In genomic region chrX:141084130-141084529, GRCh38 we compare ENCODE assay signal across 3 cellular contexts.
DNase-seq lines count a peak whose midpoint lies in the region; ATAC-seq and TF ChIP-seq lines count a peak whose summit lies in the region.
"Not testable (repeated sequence)": the region's sequence is repeated elsewhere in the genome, so short reads cannot be mapped to it uniquely, and the experiment has no call there.

No MANE protein-coding gene starts in this region.

- H3K36me3 Mint-ChIP-seq in CD14-positive monocyte, result not testable (repeated sequence)

- intact Hi-C loops in CD14-positive monocyte (cut with micrococcal nuclease); left cardiac atrium (cut with DNase I); posterior vena cava (cut with DNase I): not testable (repeated sequence)

- DNase-seq in CD14-positive monocyte (ENCODE audit: low spot score), result peak; percentile 9
- DNase-seq in left cardiac atrium, result peak; percentile 10
- peak; percentile 40 for DNase-seq in posterior vena cava (ENCODE audit: low spot score)

- not testable (repeated sequence) for H3K9me3 Mint-ChIP-seq in CD14-positive monocyte

- not testable (repeated sequence) for H3K27me3 Mint-ChIP-seq in CD14-positive monocyte (ENCODE audit: low read depth in 3 of 3)

- H3K27ac Mint-ChIP-seq in CD14-positive monocyte, result not testable (repeated sequence)

- not testable (repeated sequence) for H3K4me3 Mint-ChIP-seq in CD14-positive monocyte

- H3K4me1 Mint-ChIP-seq in CD14-positive monocyte, result not testable (repeated sequence)

- ATAC-seq in left cardiac atrium, result not testable (repeated sequence)

- not testable (repeated sequence) for TF ChIP-seq CTCF in CD14-positive monocyte (IDR thresholded peaks at IDR 0.05)
